In the genomic region with DNA sequence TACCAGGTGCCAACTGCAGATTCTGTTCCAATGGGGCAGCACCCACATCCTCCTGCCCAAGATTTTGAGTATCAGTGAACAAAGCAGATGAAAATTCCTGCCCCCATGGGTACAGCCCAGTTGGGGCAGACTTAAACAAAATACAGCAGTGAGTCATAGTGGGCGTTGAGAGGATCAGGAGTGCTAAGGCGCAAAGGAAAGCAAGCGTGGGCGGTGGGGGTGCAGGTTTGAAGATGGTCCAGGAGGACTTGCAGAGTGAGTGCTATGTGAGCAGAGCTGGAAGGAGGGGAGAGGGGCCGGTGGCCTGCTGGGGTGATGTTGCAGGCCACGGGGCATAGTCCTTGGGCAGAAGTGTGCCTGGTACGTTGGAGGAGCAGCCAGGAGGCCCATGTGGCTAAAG, we compare ENCODE assay signal across 18 cellular contexts. TPM values are rescaled to one million over a fixed set of nuclear protein-coding genes. Genes with fewer than 3 reads are reported as not detected.
A peak's percentile ranks its signal among the peaks of the same experiment; 100 is the strongest.
DNase-seq lines count a peak whose midpoint lies in the region; ATAC-seq and TF ChIP-seq lines count a peak whose summit lies in the region.
"Had no signal": no experiment of that assay in that cellular context is flagged by ENCODE, and none has a peak within 500 bp of the region (broad histone marks: within the 10 kb centered on the region; RNA-seq: fewer than 3 reads in every experiment).

No MANE protein-coding gene starts in this region.

- no peak overlapping the region for H2AFZ ChIP-seq in PC-9

- no peaks in the 10 kb centered on the region for H4K20me1 ChIP-seq in PC-9 (ENCODE audit: insufficient read depth)

- no peaks in the 10 kb centered on the region for H3K36me3 Mint-ChIP-seq in activated CD8-positive, alpha-beta T cell treated with anti-CD3 and anti-CD28 coated beads for 36 hours (ENCODE audit: low read depth)
- no peaks in the 10 kb centered on the region for H3K36me3 Mint-ChIP-seq in activated CD8-positive, alpha-beta T cell treated with anti-CD3 and anti-CD28 coated beads, Interleukin-2, amount 10 ng/mL, durations not matched to agents 7 days and 5 days (ENCODE audit: low read depth)
- H3K36me3 Mint-ChIP-seq: CD4-positive, CD25-positive, alpha-beta regulatory T cell had no signal

- H3K27me3 Mint-ChIP-seq in activated CD8-positive, alpha-beta T cell treated with anti-CD3 and anti-CD28 coated beads for 36 hours: peaks cover 5% of the 10 kb centered on the region
- no peaks in the 10 kb centered on the region for H3K27me3 Mint-ChIP-seq in activated CD8-positive, alpha-beta T cell treated with anti-CD3 and anti-CD28 coated beads, Interleukin-2, amount 10 ng/mL, durations not matched to agents 7 days and 5 days (ENCODE audit: low read depth)
- H3K27me3 Mint-ChIP-seq: activated CD4-positive, alpha-beta T cell treated with anti-CD3 and anti-CD28 coated beads, Interleukin-2, amount 10 ng/mL, durations not matched to agents 24 days and 14 days; CD4-positive, CD25-positive, alpha-beta regulatory T cell had no signal

- H3K27me3 ChIP-seq in upper lobe of right lung (no peaks in the 10 kb centered on the region), PC-9 (ENCODE audit: insufficient read depth, low read depth) (no peaks in the 10 kb centered on the region)
- H3K27me3 ChIP-seq: SJSA1, tibial nerve had no signal

- no peak for TF ChIP-seq CTCF in activated CD8-positive, alpha-beta T cell treated with anti-CD3 and anti-CD28 coated beads for 36 hours (IDR thresholded peaks at IDR 0.05)
- no peak for TF ChIP-seq CTCF in foreskin fibroblast (IDR thresholded peaks at IDR 0.05; ENCODE audit: low read depth, low read length)
- no peak for TF ChIP-seq CTCF in upper lobe of right lung (IDR thresholded peaks at IDR 0.05)
- TF ChIP-seq CTCF in PC-9 (conservative IDR thresholded peaks at IDR 0.05): no peak

- H3K4me3 Mint-ChIP-seq in activated CD8-positive, alpha-beta T cell treated with anti-CD3 and anti-CD28 coated beads for 36 hours: no peak overlapping the region
- no peak overlapping the region for H3K4me3 Mint-ChIP-seq in activated CD8-positive, alpha-beta T cell treated with anti-CD3 and anti-CD28 coated beads, Interleukin-2, amount 10 ng/mL, durations not matched to agents 7 days and 5 days
- H3K4me3 Mint-ChIP-seq: activated CD4-positive, alpha-beta T cell treated with anti-CD3 and anti-CD28 coated beads, Interleukin-2, amount 10 ng/mL, durations not matched to agents 24 days and 14 days; activated T-cell treated with anti-CD3 and anti-CD28 coated beads, Interleukin-2, amount 50 U/mL, for 4 hours; CD4-positive, CD25-positive, alpha-beta regulatory T cell had no signal

- H3K4me1 ChIP-seq in upper lobe of right lung (no peaks in the 10 kb centered on the region), PC-9 (replicated peaks; ENCODE audit: insufficient read depth) (peaks cover 23% of the 10 kb centered on the region)
- H3K4me1 ChIP-seq: tibial nerve had no signal

- intact Hi-C loops in activated CD8-positive, alpha-beta T cell treated with anti-CD3 and anti-CD28 coated beads for 36 hours (cut with micrococcal nuclease): no loop called here
- intact Hi-C loops in upper lobe of right lung (cut with DNase I) (no loop called here), PC-9 (cut with micrococcal nuclease; ENCODE audit: unreplicated experiment) (no loop called here)

- no peaks in the 10 kb centered on the region for H3K79me2 ChIP-seq in PC-9 (ENCODE audit: low read depth)

- no TSS peak for BruUV-seq in PC-9 (replicated peaks; lab: Mats Ljungman, UMichigan)

- DNase-seq in activated CD8-positive, alpha-beta T cell treated with anti-CD3 and anti-CD28 coated beads for 36 hours: peak; percentile 16
- DNase-seq in activated CD8-positive, alpha-beta T cell treated with anti-CD3 and anti-CD28 coated beads, Interleukin-2, amount 10 ng/mL, durations not matched to agents 7 days and 5 days: no peak
- DNase-seq in astrocyte of the hippocampus (ENCODE audit: low read depth, low spot score) (peak; percentile 78), foreskin fibroblast (peak; percentile 59 to 77), upper lobe of right lung (peak; percentile 62), PC-9 (no peak), NOMO-1 treated with DMSO at 0.1 percent for 48 hours (lab: John Stamatoyannopoulos, UW; ENCODE audit: unreplicated experiment) (no peak)
- DNase-seq: activated CD4-positive, alpha-beta T cell treated with anti-CD3 and anti-CD28 coated beads, Interleukin-2, amount 10 ng/mL, durations not matched to agents 24 days and 14 days; activated T-cell treated with anti-CD3 and anti-CD28 coated beads, Interleukin-2, amount 50 U/mL, for 4 hours; CD4-positive, CD25-positive, alpha-beta regulatory T cell; KG1; kidney glomerular epithelial cell; NCI-H1436 treated with DMSO at 0.1 percent for 48 hours; nucleus accumbens had no signal

- H3K4me1 Mint-ChIP-seq in activated CD8-positive, alpha-beta T cell treated with anti-CD3 and anti-CD28 coated beads for 36 hours (ENCODE audit: low read depth): no peaks in the 10 kb centered on the region
- no peaks in the 10 kb centered on the region for H3K4me1 Mint-ChIP-seq in activated CD8-positive, alpha-beta T cell treated with anti-CD3 and anti-CD28 coated beads, Interleukin-2, amount 10 ng/mL, durations not matched to agents 7 days and 5 days (ENCODE audit: low read depth)
- H3K4me1 Mint-ChIP-seq: activated CD4-positive, alpha-beta T cell treated with anti-CD3 and anti-CD28 coated beads, Interleukin-2, amount 10 ng/mL, durations not matched to agents 24 days and 14 days; CD4-positive, CD25-positive, alpha-beta regulatory T cell had no signal

- no peak for ATAC-seq in activated CD8-positive, alpha-beta T cell treated with anti-CD3 and anti-CD28 coated beads for 36 hours
- ATAC-seq in activated CD8-positive, alpha-beta T cell treated with anti-CD3 and anti-CD28 coated beads, Interleukin-2, amount 10 ng/mL, durations not matched to agents 7 days and 5 days: no peak
- ATAC-seq in upper lobe of right lung (no peak), HG02840 (IDR thresholded peaks at IDR 0.05; ENCODE audit: low FRiP score, unreplicated experiment) (no peak)
- ATAC-seq: activated T-cell treated with anti-CD3 and anti-CD28 coated beads, Interleukin-2, amount 50 U/mL, for 4 hours had no signal

- POLR2A ChIA-PET in activated CD8-positive, alpha-beta T cell treated with anti-CD3 and anti-CD28 coated beads for 36 hours (lab: Charles Lee): no interaction called here
- POLR2A ChIA-PET in activated CD8-positive, alpha-beta T cell treated with anti-CD3 and anti-CD28 coated beads, Interleukin-2, amount 10 ng/mL, durations not matched to agents 7 days and 5 days (lab: Charles Lee): no interaction called here
- POLR2A ChIA-PET in PC-9 (lab: Charles Lee; ENCODE audit: unreplicated experiment): no interaction called here

- no peaks in the 10 kb centered on the region for H3K9me3 Mint-ChIP-seq in activated CD8-positive, alpha-beta T cell treated with anti-CD3 and anti-CD28 coated beads for 36 hours
- no peaks in the 10 kb centered on the region for H3K9me3 Mint-ChIP-seq in activated CD8-positive, alpha-beta T cell treated with anti-CD3 and anti-CD28 coated beads, Interleukin-2, amount 10 ng/mL, durations not matched to agents 7 days and 5 days (ENCODE audit: insufficient read depth)
- H3K9me3 Mint-ChIP-seq: activated CD4-positive, alpha-beta T cell treated with anti-CD3 and anti-CD28 coated beads, Interleukin-2, amount 10 ng/mL, durations not matched to agents 24 days and 14 days; activated T-cell treated with anti-CD3 and anti-CD28 coated beads, Interleukin-2, amount 50 U/mL, for 4 hours had no signal

- CTCF ChIA-PET in activated CD8-positive, alpha-beta T cell treated with anti-CD3 and anti-CD28 coated beads for 36 hours (lab: Charles Lee): no interaction called here
- CTCF ChIA-PET in activated CD8-positive, alpha-beta T cell treated with anti-CD3 and anti-CD28 coated beads, Interleukin-2, amount 10 ng/mL, durations not matched to agents 7 days and 5 days (lab: Charles Lee): interaction anchor here (0.6 kb wide), 1 partner anchor 265 kb away, joined by 3 read pairs; no protein-coding TSS in a partner anchor
- CTCF ChIA-PET in PC-9 (lab: Charles Lee): no interaction called here

- H3K4me2 ChIP-seq in PC-9: no peak overlapping the region

- H3K36me3 ChIP-seq in upper lobe of right lung: no peaks in the 10 kb centered on the region
- H3K36me3 ChIP-seq in PC-9 (ENCODE audit: low read depth): peaks cover 12% of the 10 kb centered on the region; the same call in 1 of the 2 replicates

- H3F3A ChIP-seq in PC-9 (ENCODE audit: insufficient read depth, low read depth): peaks cover 22% of the 10 kb centered on the region

- no peak overlapping the region for H3K4me3 ChIP-seq in foreskin fibroblast (ENCODE audit: low read depth in 1 of 2, low read length in 2 of 2)
- no peak overlapping the region for H3K4me3 ChIP-seq in upper lobe of right lung
- no peak overlapping the region for H3K4me3 ChIP-seq in PC-9
- H3K4me3 ChIP-seq: SJSA1, skin epidermis, tibial nerve had no signal

- H3K9me2 ChIP-seq in PC-9 (ENCODE audit: insufficient read depth): no peaks in the 10 kb centered on the region

- no peak overlapping the region for H3K27ac Mint-ChIP-seq in activated CD8-positive, alpha-beta T cell treated with anti-CD3 and anti-CD28 coated beads for 36 hours
- H3K27ac Mint-ChIP-seq in activated CD8-positive, alpha-beta T cell treated with anti-CD3 and anti-CD28 coated beads, Interleukin-2, amount 10 ng/mL, durations not matched to agents 7 days and 5 days: no peak overlapping the region
- H3K27ac Mint-ChIP-seq: activated CD4-positive, alpha-beta T cell treated with anti-CD3 and anti-CD28 coated beads, Interleukin-2, amount 10 ng/mL, durations not matched to agents 24 days and 14 days; CD4-positive, CD25-positive, alpha-beta regulatory T cell had no signal

- H3K9me3 ChIP-seq in upper lobe of right lung (no peaks in the 10 kb centered on the region), PC-9 (ENCODE audit: insufficient read depth, low read depth) (no peaks in the 10 kb centered on the region)

- no peak overlapping the region for H3K27ac ChIP-seq in upper lobe of right lung
- H3K27ac ChIP-seq in PC-9: no peak overlapping the region
- H3K27ac ChIP-seq: SJSA1, tibial nerve had no signal

RNA-seq across cellular contexts. Expression of a gene that starts 24.7 kb away (rescaled TPM):
- under 1 TPM; 0.18 to 0.34 TPM for total RNA-seq in activated CD8-positive, alpha-beta T cell treated with anti-CD3 and anti-CD28 coated beads for 36 hours
- under 1 TPM; 0.13 TPM for total RNA-seq in activated CD8-positive, alpha-beta T cell treated with anti-CD3 and anti-CD28 coated beads, Interleukin-2, amount 10 ng/mL, durations not matched to agents 7 days and 5 days
- 14.1 TPM for total RNA-seq in upper lobe of right lung
- total RNA-seq in PC-9 (2021): 23.0 and 26.3 TPM in 2 replicates
- total RNA-seq: CD4-positive, CD25-positive, alpha-beta regulatory T cell had no signal

Comparison
In these comparisons a context has a peak if more than half of its experiments do, and no peak if none do; other contexts are left out.
1. DNase-seq: peak in activated CD8-positive, alpha-beta T cell treated with anti-CD3 and anti-CD28 coated beads for 36 hours (single experiment), astrocyte of the hippocampus (single experiment), foreskin fibroblast (2 of 2) and upper lobe of right lung (single experiment); none in activated CD8-positive, alpha-beta T cell treated with anti-CD3 and anti-CD28 coated beads, Interleukin-2, amount 10 ng/mL, durations not matched to agents 7 days and 5 days (single experiment), PC-9 (0 of 2) and NOMO-1 treated with DMSO at 0.1 percent for 48 hours (single experiment).
2. RNA of a gene that starts 24.7 kb away (total RNA-seq): 23.0 to 26.3 TPM in PC-9 and 14.1 TPM in upper lobe of right lung (single experiment); 0.18 to 0.34 TPM in activated CD8-positive, alpha-beta T cell treated with anti-CD3 and anti-CD28 coated beads for 36 hours and 0.13 TPM in activated CD8-positive, alpha-beta T cell treated with anti-CD3 and anti-CD28 coated beads, Interleukin-2, amount 10 ng/mL, durations not matched to agents 7 days and 5 days; every median in the first group is over 10 times any median in the second.